Comparison of ENCODE assay signal across 25 cellular contexts in genomic region chr9:20518735-20519134, GRCh38.
"Had no signal": no experiment of that assay in that cellular context is flagged by ENCODE, and none has a peak within 500 bp of the region (broad histone marks: within the 10 kb centered on the region; RNA-seq: fewer than 3 reads in every experiment).

No MANE protein-coding gene starts in this region.

- DNase-seq: activated B cell treated with CpG ODN at 0.5 μM for 24 hours; activated CD4-positive, alpha-beta T cell treated with anti-CD3 and anti-CD28 coated beads for 48 hours; activated CD4-positive, alpha-beta T cell treated with anti-CD3 and anti-CD28 coated beads, Interleukin-2, amount 50 U/mL, for 1 hour; activated CD4-positive, alpha-beta T cell treated with anti-CD3 and anti-CD28 coated beads, Interleukin-2, amount 50 U/mL, for 48 hours; activated CD8-positive, alpha-beta memory T cell treated with anti-CD3 and anti-CD28 coated beads for 24 hours; activated CD8-positive, alpha-beta T cell treated with anti-CD3 and anti-CD28 coated beads for 36 hours; activated effector memory CD4-positive, alpha-beta T cell treated with Interleukin-2 at 50 U/mL for 16 hours; activated gamma-delta T cell treated with Interleukin-2 at 50 U/mL for 16 hours; activated naive CD4-positive, alpha-beta T cell treated with anti-CD3 and anti-CD28 coated beads, Interleukin-2, amount 50 U/mL, for 16 hours; activated naive CD4-positive, alpha-beta T cell treated with Interleukin-2 at 50 U/mL for 16 hours; activated T-cell treated with anti-CD3 and anti-CD28 coated beads, Interleukin-2, amount 50 U/mL, for 4 hours; amniotic stem cell; anterior cingulate cortex; brain microvascular endothelial cell; cortex of kidney; effector CD8-positive, alpha-beta T cell; foreskin fibroblast; head of caudate nucleus; T-helper 2 cell had no signal

- ATAC-seq: activated CD4-positive, CD25-positive, alpha-beta regulatory T cell treated with anti-CD3 and anti-CD28 coated beads, Interleukin-2, amount 50 U/mL, for 24 hours; activated CD8-positive, alpha-beta T cell treated with anti-CD3 and anti-CD28 coated beads for 36 hours; activated T-cell treated with anti-CD3 and anti-CD28 coated beads, Interleukin-2, amount 50 U/mL, for 4 hours; activated T-helper 17 cell treated with anti-CD3 and anti-CD28 coated beads, Interleukin-2, amount 50 U/mL, for 72 hours; esophagus mucosa had no signal

- FAIRE-seq: astrocyte, bronchial epithelial cell, frontal cortex had no signal
